Comparison of ENCODE assay signal across 20 cellular contexts in the genomic region with DNA sequence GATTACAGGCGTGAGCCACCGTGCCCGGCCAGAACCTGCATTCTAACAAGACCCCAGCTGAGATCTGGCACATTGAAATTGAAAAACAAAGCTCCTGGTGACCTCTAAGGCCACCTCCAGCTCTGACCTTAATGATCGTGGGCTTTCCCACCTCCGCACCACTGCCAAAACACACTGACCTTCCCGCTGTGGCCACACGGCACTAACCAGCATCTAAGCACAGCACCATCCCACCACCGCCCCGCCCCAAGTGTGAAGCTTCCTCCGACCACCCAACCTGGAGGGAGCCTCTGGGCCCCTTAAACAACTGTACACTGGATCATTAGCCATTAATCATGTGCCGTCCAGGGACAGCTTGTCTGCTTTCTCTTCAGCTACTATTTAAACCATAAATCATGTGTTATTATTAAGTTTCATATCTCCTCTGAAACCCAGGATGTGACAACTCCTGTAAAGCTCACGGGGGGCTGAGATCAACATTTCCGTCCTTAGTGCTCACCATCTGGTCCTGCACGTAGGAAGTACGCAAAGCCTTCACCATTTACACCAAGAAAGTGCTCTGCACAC.
DNase-seq lines count a peak whose midpoint lies in the region; ATAC-seq, FAIRE-seq and TF ChIP-seq lines count a peak whose summit lies in the region.
"Had no signal": no experiment of that assay in that cellular context is flagged by ENCODE, and none has a peak within 500 bp of the region (broad histone marks: within the 10 kb centered on the region; RNA-seq: fewer than 3 reads in every experiment).

No MANE protein-coding gene starts in this region.

- no peak for FAIRE-seq in GM12891 (lab: Jason Lieb, UNC)
- FAIRE-seq: GM19239, HepG2 had no signal

- TF ChIP-seq CTCF in WTC11 (IDR thresholded peaks at IDR 0.05) (no peak), endothelial cell (IDR thresholded peaks at IDR 0.05; ENCODE audit: unreplicated experiment) (no peak), thyroid gland (IDR thresholded peaks at IDR 0.05) (no peak)

- H3K9me3 Mint-ChIP-seq in WTC11 (peaks cover 33% of the 10 kb centered on the region), endothelial cell (ENCODE audit: unreplicated experiment) (no peaks in the 10 kb centered on the region), immature natural killer cell (no peaks in the 10 kb centered on the region)

- peak; percentile 59 for DNase-seq in MV-4-11 (lab: John Stamatoyannopoulos, UW)
- DNase-seq in WTC11 (ENCODE audit: low spot score), result no peak
- no peak for DNase-seq in endothelial cell (ENCODE audit: low spot score)
- no peak for DNase-seq in thyroid gland
- DNase-seq in stimulated activated CD4-positive, alpha-beta T cell treated with anti-CD3 and anti-CD28 coated beads, Interleukin-12 subunit alpha, Interleukin-12 subunit beta, amount 100 ng/mL, for 4 hours, result no peak
- DNase-seq in immature natural killer cell, result no peak
- no peak for DNase-seq in GM12891 (ENCODE audit: insufficient read length, low spot score)
- DNase-seq: Calu3; CD8-positive, alpha-beta T cell; DMS79 treated with DMSO at 0.1 percent for 48 hours; GF-D8; H7; HFFc6 had no signal

- H3K36me3 ChIP-seq in thyroid gland, result no peaks in the 10 kb centered on the region
- H3K36me3 ChIP-seq: BLaER1 treated with 17β-estradiol and CSF1 and Interleukin-3, amounts not matched to agents 10 nM and 100 nM had no signal

- TF ChIP-seq POLR2A in thyroid gland (IDR thresholded peaks at IDR 0.05), result no peak
- TF ChIP-seq POLR2A in GM12891 (IDR thresholded peaks at IDR 0.05; ENCODE audit: low read depth, low read length), result no peak

- H3K4me1 Mint-ChIP-seq in WTC11 (no peaks in the 10 kb centered on the region), endothelial cell (ENCODE audit: unreplicated experiment) (peaks cover 2% of the 10 kb centered on the region), immature natural killer cell (no peaks in the 10 kb centered on the region)
- H3K4me1 Mint-ChIP-seq: B cell, GM23338, IgD-negative memory B cell had no signal

- peaks cover 23 to 31% of the 10 kb centered on the region in 2 donors for H3K4me1 ChIP-seq in thyroid gland

- CTCF ChIA-PET in WTC11 (lab: Charles Lee), result interaction anchor here (1.2 kb wide), 1 partner anchor 81 kb away, joined by 3 read pairs; a partner anchor contains a TSS

- WGBS in thyroid gland, 2 donors, result 92 to 96% methylated on average over 15 of the region's 15 CpGs

- no peaks in the 10 kb centered on the region for H3K27me3 Mint-ChIP-seq in WTC11 (ENCODE audit: low read depth)
- H3K27me3 Mint-ChIP-seq in endothelial cell (ENCODE audit: unreplicated experiment), result peaks cover 6% of the 10 kb centered on the region
- peaks cover 0 to 5% (median 2%) of the 10 kb centered on the region in 3 donors for H3K27me3 Mint-ChIP-seq in immature natural killer cell (ENCODE audit: low read depth in 3 of 3)
- H3K27me3 Mint-ChIP-seq: IgD-negative memory B cell had no signal

- H3K36me3 Mint-ChIP-seq in WTC11, result peaks cover 21% of the 10 kb centered on the region
- peaks cover 33% of the 10 kb centered on the region for H3K36me3 Mint-ChIP-seq in endothelial cell (ENCODE audit: low read depth, unreplicated experiment)
- no peaks in the 10 kb centered on the region for H3K36me3 Mint-ChIP-seq in immature natural killer cell
- H3K36me3 Mint-ChIP-seq: CD8-positive, alpha-beta T cell; IgD-negative memory B cell had no signal

- H3K4me3 Mint-ChIP-seq in WTC11, result no peak overlapping the region
- peak overlapping the region; percentile 44 for H3K4me3 Mint-ChIP-seq in endothelial cell (ENCODE audit: unreplicated experiment)
- H3K4me3 Mint-ChIP-seq in immature natural killer cell, result no peak overlapping the region
- H3K4me3 Mint-ChIP-seq: B cell; CD8-positive, alpha-beta T cell; GM23338; HFFc6; IgD-negative memory B cell had no signal

- no peak overlapping the region for H3K4me3 ChIP-seq in thyroid gland (replicated peaks in 1 of 3)
- H3K4me3 ChIP-seq: BLaER1 treated with 17β-estradiol and CSF1 and Interleukin-3, amounts not matched to agents 10 nM and 100 nM; GM23338 had no signal

- intact Hi-C loops in thyroid gland (cut with DNase I), result no loop called here

- POLR2A ChIA-PET in WTC11 (lab: Charles Lee), result no interaction called here

- no peaks in the 10 kb centered on the region for H3K27me3 ChIP-seq in thyroid gland
- H3K27me3 ChIP-seq: BLaER1 treated with 17β-estradiol and CSF1 and Interleukin-3, amounts not matched to agents 10 nM and 100 nM had no signal

- H3K27ac ChIP-seq in thyroid gland, result peak overlapping the region; percentile 61 to 80 (median 67)

- ATAC-seq in WTC11, result no peak
- ATAC-seq: CD8-positive, alpha-beta T cell; GM23338; HCT116; HepG2 had no signal

- no peaks in the 10 kb centered on the region for H3K9me3 ChIP-seq in thyroid gland

- H3K27ac Mint-ChIP-seq in WTC11 (0 out of 2 replicates have a peak overlapping the region, but pooled peaks have one; percentile 5), endothelial cell (ENCODE audit: unreplicated experiment) (no peak overlapping the region), immature natural killer cell (no peak overlapping the region)
- H3K27ac Mint-ChIP-seq: B cell; CD8-positive, alpha-beta T cell; GM23338; HFFc6; IgD-negative memory B cell had no signal

TF ChIP-seq in WTC11, 78 proteins besides CTCF, POLR2A, EP300 and RAD21 (continues in another document):
- TF ChIP-seq, protein P1, sequence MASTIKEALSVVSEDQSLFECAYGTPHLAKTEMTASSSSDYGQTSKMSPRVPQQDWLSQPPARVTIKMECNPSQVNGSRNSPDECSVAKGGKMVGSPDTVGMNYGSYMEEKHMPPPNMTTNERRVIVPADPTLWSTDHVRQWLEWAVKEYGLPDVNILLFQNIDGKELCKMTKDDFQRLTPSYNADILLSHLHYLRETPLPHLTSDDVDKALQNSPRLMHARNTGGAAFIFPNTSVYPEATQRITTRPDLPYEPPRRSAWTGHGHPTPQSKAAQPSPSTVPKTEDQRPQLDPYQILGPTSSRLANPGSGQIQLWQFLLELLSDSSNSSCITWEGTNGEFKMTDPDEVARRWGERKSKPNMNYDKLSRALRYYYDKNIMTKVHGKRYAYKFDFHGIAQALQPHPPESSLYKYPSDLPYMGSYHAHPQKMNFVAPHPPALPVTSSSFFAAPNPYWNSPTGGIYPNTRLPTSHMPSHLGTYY (CRISPR knock-in tag; IDR thresholded peaks at IDR 0.05), result no peak
- TF ChIP-seq, protein P2, sequence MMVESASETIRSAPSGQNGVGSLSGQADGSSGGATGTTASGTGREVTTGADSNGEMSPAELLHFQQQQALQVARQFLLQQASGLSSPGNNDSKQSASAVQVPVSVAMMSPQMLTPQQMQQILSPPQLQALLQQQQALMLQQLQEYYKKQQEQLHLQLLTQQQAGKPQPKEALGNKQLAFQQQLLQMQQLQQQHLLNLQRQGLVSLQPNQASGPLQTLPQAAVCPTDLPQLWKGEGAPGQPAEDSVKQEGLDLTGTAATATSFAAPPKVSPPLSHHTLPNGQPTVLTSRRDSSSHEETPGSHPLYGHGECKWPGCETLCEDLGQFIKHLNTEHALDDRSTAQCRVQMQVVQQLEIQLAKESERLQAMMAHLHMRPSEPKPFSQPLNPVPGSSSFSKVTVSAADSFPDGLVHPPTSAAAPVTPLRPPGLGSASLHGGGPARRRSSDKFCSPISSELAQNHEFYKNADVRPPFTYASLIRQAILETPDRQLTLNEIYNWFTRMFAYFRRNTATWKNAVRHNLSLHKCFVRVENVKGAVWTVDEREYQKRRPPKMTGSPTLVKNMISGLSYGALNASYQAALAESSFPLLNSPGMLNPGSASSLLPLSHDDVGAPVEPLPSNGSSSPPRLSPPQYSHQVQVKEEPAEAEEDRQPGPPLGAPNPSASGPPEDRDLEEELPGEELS (CRISPR knock-in tag; IDR thresholded peaks at IDR 0.05), result no peak

TF ChIP-seq in GM12891, 5 proteins besides CTCF, POLR2A, EP300 and RAD21:
- TF ChIP-seq SPI1 (IDR thresholded peaks at IDR 0.05; ENCODE audit: low read depth, low read length) (no peak), POLR2AphosphoS5 (IDR thresholded peaks at IDR 0.05; ENCODE audit: low read depth, low read length) (no peak)
